ENCODE assay signal across 13 cellular contexts in genomic region chr20:24608926-24609667, GRCh38.
A peak's percentile ranks its signal among the peaks of the same experiment; 100 is the strongest.
DNase-seq lines count a peak whose midpoint lies in the region; ATAC-seq and TF ChIP-seq lines count a peak whose summit lies in the region.
"Had no signal": no experiment of that assay in that cellular context is flagged by ENCODE, and none has a peak within 500 bp of the region (broad histone marks: within the 10 kb centered on the region; RNA-seq: fewer than 3 reads in every experiment).

No MANE protein-coding gene starts in this region.

- intact Hi-C loops in activated naive CD4-positive, alpha-beta T cell treated with anti-CD3 and anti-CD28 coated beads for 36 hours (cut with micrococcal nuclease): no loop called here

- H3K27ac Mint-ChIP-seq in activated naive CD4-positive, alpha-beta T cell treated with anti-CD3 and anti-CD28 coated beads for 36 hours: no peak overlapping the region
- H3K27ac Mint-ChIP-seq: activated naive CD4-positive, alpha-beta T cell treated with anti-CD3 and anti-CD28 coated beads, Interleukin-2, amount 50 U/mL, for 72 hours; mesothelial cell of epicardium; stimulated activated naive CD8-positive, alpha-beta T cell treated with anti-CD3 and anti-CD28 coated beads, Interleukin-15, Interleukin-2, amounts not matched to agents 100 ng/mL and 50 ng/mL, for 24 hours had no signal

- no peaks in the 10 kb centered on the region for H3K36me3 Mint-ChIP-seq in activated naive CD4-positive, alpha-beta T cell treated with anti-CD3 and anti-CD28 coated beads for 36 hours (ENCODE audit: low read depth)
- H3K36me3 Mint-ChIP-seq in activated T-cell treated with anti-CD3 and anti-CD28 coated beads, Interleukin-2, amount 50 U/mL, for 4 hours (ENCODE audit: insufficient read depth): no peaks in the 10 kb centered on the region
- H3K36me3 Mint-ChIP-seq: activated naive CD4-positive, alpha-beta T cell treated with anti-CD3 and anti-CD28 coated beads, Interleukin-2, amount 50 U/mL, for 72 hours; mesothelial cell of epicardium had no signal

- no peaks in the 10 kb centered on the region for H3K4me1 Mint-ChIP-seq in activated naive CD4-positive, alpha-beta T cell treated with anti-CD3 and anti-CD28 coated beads for 36 hours (ENCODE audit: low read depth)
- H3K4me1 Mint-ChIP-seq in activated T-cell treated with anti-CD3 and anti-CD28 coated beads, Interleukin-2, amount 50 U/mL, for 4 hours (ENCODE audit: low read depth): no peaks in the 10 kb centered on the region
- H3K4me1 Mint-ChIP-seq: mesothelial cell of epicardium had no signal

- TF ChIP-seq CTCF in AG10803 (conservative IDR thresholded peaks at IDR 0.05; ENCODE audit: low read length) (no peak), cardiac fibroblast (IDR thresholded peaks at IDR 0.05; ENCODE audit: low read depth, low read length) (no peak)

- H3K27me3 Mint-ChIP-seq in activated naive CD4-positive, alpha-beta T cell treated with anti-CD3 and anti-CD28 coated beads for 36 hours (ENCODE audit: low read depth): no peaks in the 10 kb centered on the region
- H3K27me3 Mint-ChIP-seq in activated T-cell treated with anti-CD3 and anti-CD28 coated beads, Interleukin-2, amount 50 U/mL, for 4 hours (ENCODE audit: low read depth): peaks cover 5% of the 10 kb centered on the region

- DNase-seq in AG10803 (ENCODE audit: low read depth) (peak; percentile 53), cardiac fibroblast (ENCODE audit: low read depth in 2 of 2) (peak; percentile 8 to 51), COR-L47 (lab: John Stamatoyannopoulos, UW) (no peak), epidermal melanocyte (ENCODE audit: insufficient read length, low spot score) (no peak)
- DNase-seq in activated naive CD4-positive, alpha-beta T cell treated with anti-CD3 and anti-CD28 coated beads for 36 hours: no peak
- DNase-seq in activated T-cell treated with anti-CD3 and anti-CD28 coated beads, Interleukin-2, amount 50 U/mL, for 4 hours: no peak
- DNase-seq: C1 segment of cervical spinal cord, NCI-H748 treated with DMSO at 0.1 percent for 48 hours had no signal

- no peaks in the 10 kb centered on the region for H3K9me3 Mint-ChIP-seq in activated naive CD4-positive, alpha-beta T cell treated with anti-CD3 and anti-CD28 coated beads for 36 hours
- no peaks in the 10 kb centered on the region for H3K9me3 Mint-ChIP-seq in activated T-cell treated with anti-CD3 and anti-CD28 coated beads, Interleukin-2, amount 50 U/mL, for 4 hours
- H3K9me3 Mint-ChIP-seq: activated naive CD4-positive, alpha-beta T cell treated with anti-CD3 and anti-CD28 coated beads, Interleukin-2, amount 50 U/mL, for 72 hours; mesothelial cell of epicardium; stimulated activated naive CD8-positive, alpha-beta T cell treated with anti-CD3 and anti-CD28 coated beads, Interleukin-15, Interleukin-2, amounts not matched to agents 100 ng/mL and 50 ng/mL, for 24 hours had no signal

- CTCF ChIA-PET in activated naive CD4-positive, alpha-beta T cell treated with anti-CD3 and anti-CD28 coated beads for 36 hours (lab: Charles Lee): no interaction called here

- no peak overlapping the region for H3K4me3 ChIP-seq in AG10803 (ENCODE audit: low read length)
- H3K4me3 ChIP-seq in cardiac fibroblast (replicated peaks in 1 of 2; ENCODE audit: low read depth in 2 of 2, low read length in 2 of 2): no peak overlapping the region

- no peak overlapping the region for H3K4me3 Mint-ChIP-seq in activated naive CD4-positive, alpha-beta T cell treated with anti-CD3 and anti-CD28 coated beads for 36 hours
- no peak overlapping the region for H3K4me3 Mint-ChIP-seq in activated T-cell treated with anti-CD3 and anti-CD28 coated beads, Interleukin-2, amount 50 U/mL, for 4 hours
- H3K4me3 Mint-ChIP-seq: mesothelial cell of epicardium; stimulated activated naive CD8-positive, alpha-beta T cell treated with anti-CD3 and anti-CD28 coated beads, Interleukin-15, Interleukin-2, amounts not matched to agents 100 ng/mL and 50 ng/mL, for 24 hours had no signal

- ATAC-seq in GM19351 (IDR thresholded peaks at IDR 0.05; ENCODE audit: unreplicated experiment) (peak; percentile 70), HG03103 (IDR thresholded peaks at IDR 0.05; ENCODE audit: low read depth, unreplicated experiment) (peak; percentile 52)
- ATAC-seq in activated T-cell treated with anti-CD3 and anti-CD28 coated beads, Interleukin-2, amount 50 U/mL, for 4 hours: no peak

Comparison
In these comparisons a context has a peak if more than half of its experiments do, and no peak if none do; other contexts are left out.
1. DNase-seq: peak in AG10803 (single experiment) and cardiac fibroblast (2 of 2); none in COR-L47 (single experiment), activated naive CD4-positive, alpha-beta T cell treated with anti-CD3 and anti-CD28 coated beads for 36 hours (single experiment), activated T-cell treated with anti-CD3 and anti-CD28 coated beads, Interleukin-2, amount 50 U/mL, for 4 hours (single experiment) and epidermal melanocyte (single experiment).
2. ATAC-seq: peak in GM19351 (single experiment) and HG03103 (single experiment); none in activated T-cell treated with anti-CD3 and anti-CD28 coated beads, Interleukin-2, amount 50 U/mL, for 4 hours (0 of 2).